ENCODE assay signal across 8 cellular contexts in genomic region chr13:98403076-98403475, GRCh38.
"Had no signal": no experiment of that assay in that cellular context is flagged by ENCODE, and none has a peak within 500 bp of the region (broad histone marks: within the 10 kb centered on the region; RNA-seq: fewer than 3 reads in every experiment).

No MANE protein-coding gene starts in this region.

- H3K36me3 Mint-ChIP-seq: IgD-negative memory B cell had no signal

- H3K9ac ChIP-seq: KMS-11 had no signal

- H3K4me2 ChIP-seq: KMS-11 had no signal

- H3K27ac ChIP-seq: HL-60, KMS-11 had no signal

- ATAC-seq: K562 had no signal

- H3K27ac Mint-ChIP-seq: IgD-negative memory B cell had no signal

- H3K4me3 ChIP-seq: K562 had no signal

- DNase-seq: IMR-90, KBM-7, KG1 had no signal

- H3K9me3 Mint-ChIP-seq: IgD-negative memory B cell had no signal

- H3K4me1 Mint-ChIP-seq: IgD-negative memory B cell had no signal

- FAIRE-seq: HTR-8/SVneo, K562 had no signal

- H3K4me3 Mint-ChIP-seq: IgD-negative memory B cell had no signal
